11 cellular contexts compared by ENCODE assay signal in genomic region chr3:139122221-139122581, GRCh38.
DNase-seq lines count a peak whose midpoint lies in the region; ATAC-seq and TF ChIP-seq lines count a peak whose summit lies in the region.
"Had no signal": no experiment of that assay in that cellular context is flagged by ENCODE, and none has a peak within 500 bp of the region (broad histone marks: within the 10 kb centered on the region; RNA-seq: fewer than 3 reads in every experiment).

No MANE protein-coding gene starts in this region.

- no peaks in the 10 kb centered on the region for H3K36me3 ChIP-seq in left lung
- no peaks in the 10 kb centered on the region for H3K36me3 ChIP-seq in Peyer's patch
- H3K36me3 ChIP-seq in adrenal gland (replicated peaks in 1 of 2), result no peaks in the 10 kb centered on the region
- H3K36me3 ChIP-seq: esophagus squamous epithelium had no signal

- peak; percentile 35 for ATAC-seq in left lung
- no peak for ATAC-seq in GM18520 (IDR thresholded peaks at IDR 0.05; ENCODE audit: unreplicated experiment)
- ATAC-seq: activated T-cell treated with anti-CD3 and anti-CD28 coated beads, Interleukin-2, amount 50 U/mL, for 4 hours had no signal

- no peaks in the 10 kb centered on the region for H3K9me3 ChIP-seq in left lung
- H3K9me3 ChIP-seq in Peyer's patch, result no peaks in the 10 kb centered on the region
- no peaks in the 10 kb centered on the region for H3K9me3 ChIP-seq in adrenal gland (replicated peaks in 1 of 3)
- H3K9me3 ChIP-seq: esophagus squamous epithelium had no signal

- DNase-seq in AG10803 (ENCODE audit: low read depth), result peak; percentile 95
- DNase-seq in HL-60 (ENCODE audit: low read depth in 1 of 2, low spot score in 1 of 2), result peak; percentile 34 to 55
- peak; percentile 49 for DNase-seq in choroid plexus epithelial cell (ENCODE audit: low read depth)
- no peak for DNase-seq in left lung
- DNase-seq in DMS 273 (lab: John Stamatoyannopoulos, UW; ENCODE audit: unreplicated experiment), result no peak
- DNase-seq in Peyer's patch, result no peak
- no peak for DNase-seq in adrenal gland
- DNase-seq: activated T-cell treated with anti-CD3 and anti-CD28 coated beads, Interleukin-2, amount 50 U/mL, for 4 hours; C1 segment of cervical spinal cord; esophagus squamous epithelium had no signal

- H3K4me3 ChIP-seq in AG10803 (ENCODE audit: low read length), result no peak overlapping the region
- H3K4me3 ChIP-seq in HL-60 (replicated peaks; ENCODE audit: insufficient read depth, low read length), result no peak overlapping the region
- H3K4me3 ChIP-seq in choroid plexus epithelial cell (ENCODE audit: low read depth, low read length), result no peak overlapping the region
- H3K4me3 ChIP-seq in left lung, result no peak overlapping the region
- H3K4me3 ChIP-seq in Peyer's patch, result no peak overlapping the region
- H3K4me3 ChIP-seq in adrenal gland, result no peak overlapping the region
- H3K4me3 ChIP-seq: esophagus squamous epithelium had no signal

- TF ChIP-seq POLR2A in Peyer's patch (IDR thresholded peaks at IDR 0.05) (no peak), adrenal gland (IDR thresholded peaks at IDR 0.05) (no peak)

- TF ChIP-seq CTCF in AG10803 (conservative IDR thresholded peaks at IDR 0.05; ENCODE audit: low read length), result no peak
- no peak for TF ChIP-seq CTCF in HL-60 (IDR thresholded peaks at IDR 0.05; ENCODE audit: insufficient read depth, low read length)
- no peak for TF ChIP-seq CTCF in choroid plexus epithelial cell (conservative IDR thresholded peaks at IDR 0.05; ENCODE audit: low read depth, low read length)
- no peak for TF ChIP-seq CTCF in left lung (IDR thresholded peaks at IDR 0.05)
- no peak for TF ChIP-seq CTCF in Peyer's patch (IDR thresholded peaks at IDR 0.05)
- TF ChIP-seq CTCF in adrenal gland (IDR thresholded peaks at IDR 0.05), result no peak

- H3K27me3 ChIP-seq in HL-60 (ENCODE audit: insufficient read depth, poor library complexity, severe bottlenecking), result no peaks in the 10 kb centered on the region
- H3K27me3 ChIP-seq in left lung, result no peaks in the 10 kb centered on the region
- H3K27me3 ChIP-seq in Peyer's patch, result no peaks in the 10 kb centered on the region
- H3K27me3 ChIP-seq in adrenal gland, result no peaks in the 10 kb centered on the region
- H3K27me3 ChIP-seq: esophagus squamous epithelium had no signal

- H3K4me1 ChIP-seq in left lung, result peaks cover 0 to 14% of the 10 kb centered on the region in 2 donors
- H3K4me1 ChIP-seq in Peyer's patch, result peaks cover 0 to 14% (median 0%) of the 10 kb centered on the region in 4 donors
- H3K4me1 ChIP-seq in adrenal gland (replicated peaks in 1 of 2), result no peaks in the 10 kb centered on the region

- intact Hi-C loops in left lung (cut with DNase I) (no loop called here), adrenal gland (cut with DNase I) (no loop called here)

- H3K27ac ChIP-seq in HL-60 (replicated peaks), result peak overlapping the region; percentile 71
- H3K27ac ChIP-seq in left lung, result no peak overlapping the region
- no peak overlapping the region for H3K27ac ChIP-seq in Peyer's patch
- no peak overlapping the region for H3K27ac ChIP-seq in adrenal gland

- WGBS in adrenal gland, 4 donors, result 63 to 75% (median 70%) methylated on average over 3 of the region's 3 CpGs

Comparison
In these comparisons a context has a peak if more than half of its experiments do, and no peak if none do; other contexts are left out.
1. DNase-seq: peak in AG10803 (single experiment), HL-60 (2 of 2) and choroid plexus epithelial cell (single experiment); none in left lung (0 of 2), DMS 273 (single experiment), Peyer's patch (0 of 3) and adrenal gland (0 of 7).